ENCODE assay signal across 8 cellular contexts in the genomic region with DNA sequence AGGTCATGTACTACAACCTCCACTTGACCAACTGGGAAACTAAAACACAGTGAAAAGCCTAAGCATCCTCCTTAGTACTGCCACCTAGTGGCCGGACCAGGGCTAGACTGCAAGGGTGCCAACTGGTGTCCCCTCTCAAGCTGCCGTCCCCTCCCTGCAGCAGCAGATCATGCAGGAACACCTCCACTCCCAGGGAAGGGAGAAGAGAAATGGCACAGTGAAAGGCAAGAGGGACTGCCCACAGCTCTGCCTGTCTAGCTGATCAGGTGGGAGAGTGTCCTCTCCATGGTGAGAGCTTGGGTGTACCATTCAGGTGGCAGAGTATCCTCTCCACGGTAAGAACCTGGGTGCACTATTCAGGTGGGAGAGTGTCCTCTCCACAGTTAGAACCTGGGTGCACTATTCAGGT.
DNase-seq lines count a peak whose midpoint lies in the region; ATAC-seq and TF ChIP-seq lines count a peak whose summit lies in the region.

No MANE protein-coding gene starts in this region.

- H3K9me3 ChIP-seq in PC-3 (ENCODE audit: low read length) = no peaks in the 10 kb centered on the region

- no peak overlapping the region for H2AFZ ChIP-seq in PC-3 (ENCODE audit: low read length)

- H3K4me3 ChIP-seq in GM12864 (ENCODE audit: low read depth, low read length) (no peak overlapping the region), PC-3 (ENCODE audit: low read length) (no peak overlapping the region), retinal pigment epithelial cell (ENCODE audit: low read length) (no peak overlapping the region)

- H3K4me3 Mint-ChIP-seq in glutamatergic neuron (ENCODE audit: unreplicated experiment) = no peak overlapping the region

- no peaks in the 10 kb centered on the region for H3K9me3 Mint-ChIP-seq in glutamatergic neuron (ENCODE audit: unreplicated experiment)

- peaks cover 4% of the 10 kb centered on the region for H3F3A ChIP-seq in PC-3 (ENCODE audit: low read length, unreplicated experiment)

- H3K4me2 ChIP-seq in PC-3 (ENCODE audit: low read length) = no peak overlapping the region

- ATAC-seq in HG02610 (IDR thresholded peaks at IDR 0.05; ENCODE audit: unreplicated experiment) (peak; percentile 72), PC-3 (no peak), HG03520 (IDR thresholded peaks at IDR 0.05; ENCODE audit: unreplicated experiment) (no peak)

- BruUV-seq in PC-3 (replicated peaks; lab: Mats Ljungman, UMichigan) = no TSS peak

- DNase-seq in GM12864 (ENCODE audit: low read depth) (no peak), PC-3 (peak; percentile 46), activated T-helper 1 cell treated with Interleukin-2 at 50 U/mL for 16 hours (ENCODE audit: low read depth) (peak; percentile 45), glutamatergic neuron (peak; percentile 83), retinal pigment epithelial cell (ENCODE audit: low read depth) (no peak), NCI-H2107 treated with DMSO at 0.1 percent for 48 hours (lab: John Stamatoyannopoulos, UW; ENCODE audit: unreplicated experiment) (no peak)

- H3K36me3 Mint-ChIP-seq in glutamatergic neuron (ENCODE audit: unreplicated experiment) = no peaks in the 10 kb centered on the region

- peak; percentile 96 for TF ChIP-seq CTCF in GM12864 (IDR thresholded peaks at IDR 0.05; ENCODE audit: low read depth, low read length, missing control alignments)
- TF ChIP-seq CTCF in PC-3 (conservative IDR thresholded peaks at IDR 0.05; ENCODE audit: low read depth, low read length) = peak; percentile 88
- peak; percentile 90 for TF ChIP-seq CTCF in glutamatergic neuron (IDR thresholded peaks at IDR 0.05; ENCODE audit: partially characterized antibody, unreplicated experiment)
- TF ChIP-seq CTCF in retinal pigment epithelial cell (conservative IDR thresholded peaks at IDR 0.05; ENCODE audit: low read depth, low read length) = peak; percentile 81

- no peak overlapping the region for H3K9ac ChIP-seq in PC-3 (ENCODE audit: low read length)

- H3K36me3 ChIP-seq in PC-3 (ENCODE audit: low read depth, low read length) = 0 out of 2 replicates have a peak, but pooled peaks cover 5% of the 10 kb centered on the region

- POLR2A ChIA-PET in PC-3 (lab: Charles Lee; ENCODE audit: unreplicated experiment) = no interaction called here

- H3K9me2 ChIP-seq in PC-3 (replicated peaks; ENCODE audit: low read length) = no peaks in the 10 kb centered on the region

- H3K4me1 Mint-ChIP-seq in glutamatergic neuron (ENCODE audit: low read depth, unreplicated experiment) = peaks cover 7% of the 10 kb centered on the region

- H3K27ac Mint-ChIP-seq in glutamatergic neuron (ENCODE audit: unreplicated experiment) = no peak overlapping the region

- H3K4me1 ChIP-seq in PC-3 (ENCODE audit: insufficient read depth, low read length) = peaks cover 66% of the 10 kb centered on the region

- no peaks in the 10 kb centered on the region for H4K20me1 ChIP-seq in PC-3 (ENCODE audit: low read length)

- H3K27ac ChIP-seq in PC-3 (ENCODE audit: low read length) = no peak overlapping the region

- CTCF ChIA-PET in PC-3 (lab: Charles Lee) = interaction anchor here (1.2 kb wide), 1 partner anchor 159 kb away, joined by 3 read pairs; no protein-coding TSS in a partner anchor

- intact Hi-C loops in PC-3 (cut with micrococcal nuclease) = no loop called here

- no peaks in the 10 kb centered on the region for H3K27me3 ChIP-seq in PC-3 (ENCODE audit: low read length)

- peaks cover 77% of the 10 kb centered on the region for H3K79me2 ChIP-seq in PC-3 (ENCODE audit: low read length)

- no peaks in the 10 kb centered on the region for H3K27me3 Mint-ChIP-seq in glutamatergic neuron (ENCODE audit: unreplicated experiment)

Comparison
In these comparisons a context has a peak if more than half of its experiments do, and no peak if none do; other contexts are left out.
1. DNase-seq: peak in PC-3 (single experiment), activated T-helper 1 cell treated with Interleukin-2 at 50 U/mL for 16 hours (single experiment) and glutamatergic neuron (single experiment); none in GM12864 (single experiment), retinal pigment epithelial cell (single experiment) and NCI-H2107 treated with DMSO at 0.1 percent for 48 hours (single experiment).
2. Peak in every context shown above with its lines, with median percentiles within 50 percentile points of each other: CTCF ChIP-seq.